Comparison of ENCODE assay signal across 17 cellular contexts in genomic region chr9:107683566-107683965, GRCh38.
A peak's percentile ranks its signal among the peaks of the same experiment; 100 is the strongest.
DNase-seq lines count a peak whose midpoint lies in the region; ATAC-seq, FAIRE-seq and TF ChIP-seq lines count a peak whose summit lies in the region.
"Had no signal": no experiment of that assay in that cellular context is flagged by ENCODE, and none has a peak within 500 bp of the region (broad histone marks: within the 10 kb centered on the region; RNA-seq: fewer than 3 reads in every experiment).

No MANE protein-coding gene starts in this region.

- TF ChIP-seq CTCF in right lobe of liver (IDR thresholded peaks at IDR 0.05) (no peak), HepG2 (CRISPR knock-in tag; IDR thresholded peaks at IDR 0.05) (no peak), colonic mucosa (IDR thresholded peaks at IDR 0.05) (no peak)

- POLR2A ChIA-PET in HepG2 (lab: Yijun Ruan, JAX), result no interaction called here

- no peaks in the 10 kb centered on the region for H4K20me1 ChIP-seq in HepG2 (ENCODE audit: insufficient read depth, low read length)

- no peak for FAIRE-seq in HepG2 (lab: Jason Lieb, UNC)

- H3K4me3 ChIP-seq in right lobe of liver (no peak overlapping the region), HepG2 (replicated peaks in 1 of 3; ENCODE audit: insufficient read depth in 1 of 3, low read depth in 2 of 3, low read length in 3 of 3) (no peak overlapping the region), colonic mucosa (no peak overlapping the region), mesodermal cell (ENCODE audit: extremely low read depth, insufficient read depth, low read length, poor library complexity, severe bottlenecking) (no peak overlapping the region), aorta (ENCODE audit: low read length in 2 of 2) (no peak overlapping the region)
- H3K4me3 ChIP-seq: adrenal gland had no signal

- H3K9ac ChIP-seq in HepG2 (ENCODE audit: insufficient read depth, low read depth, low read length), result no peak overlapping the region
- peak overlapping the region in 1 of 2 donors; percentile 22 for H3K9ac ChIP-seq in colonic mucosa (ENCODE audit: low read depth in 2 of 2, low read length in 2 of 2)

- TF ChIP-seq RAD21 in HepG2 (CRISPR knock-in tag; IDR thresholded peaks at IDR 0.05), result no peak

- H2AFZ ChIP-seq in HepG2 (ENCODE audit: low read length), result no peak overlapping the region

- intact Hi-C loops in right lobe of liver (cut with DNase I) (no loop called here), HepG2 (cut with micrococcal nuclease; ENCODE audit: unreplicated experiment) (no loop called here), colonic mucosa (cut with DNase I) (no loop called here), aorta (cut with DNase I) (no loop called here)

- no peak overlapping the region for H3K4me2 ChIP-seq in HepG2 (ENCODE audit: low read depth, low read length)

- H3K4me1 ChIP-seq in right lobe of liver, result no peaks in the 10 kb centered on the region
- H3K4me1 ChIP-seq in HepG2 (ENCODE audit: insufficient read depth, low read length), result no peaks in the 10 kb centered on the region
- H3K4me1 ChIP-seq in colonic mucosa, result peaks cover 5% of the 10 kb centered on the region
- H3K4me1 ChIP-seq in mesodermal cell (ENCODE audit: control insufficient read depth, insufficient read depth, low read length, poor library complexity, severe bottlenecking), result peaks cover 7% of the 10 kb centered on the region
- H3K4me1 ChIP-seq in aorta (ENCODE audit: control insufficient read depth in 1 of 2, insufficient read depth in 2 of 2, low read length in 2 of 2), result no peaks in the 10 kb centered on the region
- H3K4me1 ChIP-seq: adrenal gland had no signal

- H3K27me3 ChIP-seq in right lobe of liver, result no peaks in the 10 kb centered on the region
- H3K27me3 ChIP-seq in HepG2 (ENCODE audit: control insufficient read depth in 1 of 2, insufficient read depth in 2 of 2, low read length in 2 of 2), result no peaks in the 10 kb centered on the region
- no peaks in the 10 kb centered on the region for H3K27me3 ChIP-seq in colonic mucosa
- H3K27me3 ChIP-seq in aorta (ENCODE audit: control insufficient read depth in 1 of 2, insufficient read depth in 2 of 2, low read length in 1 of 2), result no peaks in the 10 kb centered on the region
- H3K27me3 ChIP-seq: adrenal gland had no signal

- ATAC-seq in right lobe of liver (peak; percentile 46 to 81 (median 76)), HepG2 (no peak), aorta (ENCODE audit: low FRiP score) (peak; percentile 62), HG03571 (IDR thresholded peaks at IDR 0.05; ENCODE audit: unreplicated experiment) (no peak)
- ATAC-seq: activated T-helper 17 cell treated with anti-CD3 and anti-CD28 coated beads, Interleukin-2, amount 50 U/mL, for 72 hours had no signal

- no peaks in the 10 kb centered on the region for H3K79me2 ChIP-seq in HepG2 (ENCODE audit: insufficient read depth, low read length)

- TF ChIP-seq POLR2A in right lobe of liver (IDR thresholded peaks at IDR 0.05), result no peak
- TF ChIP-seq POLR2A in HepG2 (IDR thresholded peaks at IDR 0.05; ENCODE audit: insufficient read depth in 1 of 2, low read depth in 2 of 2, low read length in 2 of 2), result no peak

- H3K27ac ChIP-seq in right lobe of liver, result no peak overlapping the region
- H3K27ac ChIP-seq in HepG2 (ENCODE audit: extremely low read length, insufficient read depth, low read length), result no peak overlapping the region
- peak overlapping the region; percentile 69 for H3K27ac ChIP-seq in colonic mucosa
- peak overlapping the region; percentile 23 for H3K27ac ChIP-seq in mesodermal cell (ENCODE audit: low read depth, low read length, severe bottlenecking)
- no peak overlapping the region for H3K27ac ChIP-seq in aorta (ENCODE audit: low read depth in 1 of 2, low read length in 2 of 2)

- no peaks in the 10 kb centered on the region for H3K36me3 ChIP-seq in right lobe of liver
- H3K36me3 ChIP-seq in HepG2 (replicated peaks in 1 of 2; ENCODE audit: control insufficient read depth in 1 of 2, insufficient read depth in 2 of 2, low read length in 2 of 2), result no peaks in the 10 kb centered on the region
- H3K36me3 ChIP-seq in colonic mucosa, result no peaks in the 10 kb centered on the region
- H3K36me3 ChIP-seq in mesodermal cell (ENCODE audit: control insufficient read depth, insufficient read depth, low read length), result no peaks in the 10 kb centered on the region
- H3K36me3 ChIP-seq in aorta (ENCODE audit: control insufficient read depth in 1 of 2, insufficient read depth in 2 of 2, low read length in 1 of 2), result no peaks in the 10 kb centered on the region
- H3K36me3 ChIP-seq: adrenal gland had no signal

- TF ChIP-seq EP300 in HepG2 (IDR thresholded peaks at IDR 0.05; ENCODE audit: low read depth in 2 of 2, low read length in 2 of 2) (no peak), HepG2 (CRISPR knock-in tag; IDR thresholded peaks at IDR 0.05; ENCODE audit: borderline replicate concordance) (no peak)

- in situ Hi-C loops in HepG2 (cut with HindIII; ENCODE audit: extremely low pct_ligation_motif_present, low pct_unique_long_range_greater_than_20kb), result no loop called here

- CTCF ChIA-PET in HepG2 (lab: Yijun Ruan, JAX; ENCODE audit: low intra/inter-chr PET ratio, low total read pairs), result no interaction called here

- H3K9me3 ChIP-seq in right lobe of liver (no peaks in the 10 kb centered on the region), HepG2 (ENCODE audit: low read length) (no peaks in the 10 kb centered on the region), colonic mucosa (no peaks in the 10 kb centered on the region), mesodermal cell (ENCODE audit: control insufficient read depth, low read length) (no peaks in the 10 kb centered on the region), aorta (ENCODE audit: control insufficient read depth, low read length) (no peaks in the 10 kb centered on the region)
- H3K9me3 ChIP-seq: adrenal gland had no signal

- BruUV-seq in HepG2 (replicated peaks; lab: Mats Ljungman, UMichigan), result no TSS peak

- DNase-seq in right lobe of liver, result no peak
- no peak for DNase-seq in HepG2 (ENCODE audit: low spot score)
- DNase-seq in colonic mucosa, result peak; percentile 60
- peak in 1 of 2 donors; percentile 61 for DNase-seq in aorta
- DNase-seq in GOT3 (lab: John Stamatoyannopoulos, UW), result no peak
- DNase-seq in germinal center (ENCODE audit: low spot score), result no peak
- DNase-seq: CD8-positive, alpha-beta memory T cell; effector CD4-positive, alpha-beta T cell; glutamatergic neuron; NCI-H1092; NCI-H2171 treated with DMSO at 0.1 percent for 48 hours; stimulated activated CD4-positive, alpha-beta T cell treated with anti-CD3 and anti-CD28 coated beads, Interleukin-1b, Interleukin-23, amount 100 ng/mL, for 48 hours; T-helper 2 cell had no signal

TF ChIP-seq in HepG2, 621 proteins besides CTCF, POLR2A, EP300 and RAD21:
- TF ChIP-seq SNAI1 (CRISPR knock-in tag; IDR thresholded peaks at IDR 0.05; ENCODE audit: borderline replicate concordance), result no peak
- TF ChIP-seq MAFK (conservative IDR thresholded peaks at IDR 0.05 in 1 of 2, IDR thresholded peaks at IDR 0.05 in 1 of 2; ENCODE audit: low read length in 2 of 2), result no peak
- TF ChIP-seq U2AF2 (IDR thresholded peaks at IDR 0.05; ENCODE audit: low read depth, low read length), result no peak
- no peak for TF ChIP-seq ZSCAN5A (CRISPR knock-in tag; IDR thresholded peaks at IDR 0.05; ENCODE audit: borderline replicate concordance)
- no peak for TF ChIP-seq ZNF615 (CRISPR knock-in tag; IDR thresholded peaks at IDR 0.05; ENCODE audit: borderline replicate concordance)

Comparison
In these comparisons a context has a peak if more than half of its experiments do, and no peak if none do; other contexts are left out.
1. ATAC-seq: peak in right lobe of liver (4 of 4) and aorta (single experiment); none in HepG2 (single experiment) and HG03571 (single experiment).
2. H3K27ac ChIP-seq: peak in colonic mucosa (single experiment) and mesodermal cell (single experiment); none in right lobe of liver (0 of 3), HepG2 (single experiment) and aorta (0 of 2).